Comparison of ENCODE assay signal across 1 cellular context in genomic region chr19:10411224-10411623, GRCh38.
TF ChIP-seq lines count a peak whose summit lies in the region.

No MANE protein-coding gene starts in this region.

TF ChIP-seq in GM12878, 131 proteins besides CTCF, POLR2A, EP300 and RAD21:
- peak; percentile 63 for TF ChIP-seq ZBTB40 (IDR thresholded peaks at IDR 0.05; ENCODE audit: borderline replicate concordance)
TF ChIP-seq in GM12878: peak in this region for 1; not testable (repeated sequence) for 130.
